13 cellular contexts compared by ENCODE assay signal in the genomic region with DNA sequence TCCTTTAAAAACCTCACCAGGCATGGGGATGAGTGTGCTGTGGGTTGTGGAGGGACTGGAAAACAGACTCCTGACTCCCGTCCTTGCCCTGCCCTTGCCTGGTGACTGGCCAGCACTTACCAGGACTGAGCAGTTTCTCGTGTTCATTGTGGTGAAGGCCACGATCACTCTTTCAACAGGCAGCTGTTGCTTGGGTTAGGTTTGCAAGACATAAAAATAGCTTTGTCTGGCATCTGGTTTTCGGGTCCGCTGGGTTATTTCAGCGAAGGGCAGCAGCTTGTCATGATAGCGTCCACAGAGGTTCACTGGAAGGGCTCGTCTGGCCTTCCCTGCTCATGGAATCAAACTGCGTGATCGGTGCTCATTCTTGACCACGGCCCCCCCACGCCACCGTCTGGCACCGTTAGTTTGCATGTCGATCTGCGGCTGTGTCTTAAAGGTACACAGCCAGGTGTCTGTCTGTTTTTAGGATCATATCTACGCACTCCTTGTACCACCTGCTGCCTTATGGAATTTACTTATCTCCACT. TPM values are rescaled to one million over a fixed set of nuclear protein-coding genes. Genes with fewer than 3 reads are reported as not detected.
DNase-seq lines count a peak whose midpoint lies in the region; ATAC-seq and TF ChIP-seq lines count a peak whose summit lies in the region.
"Had no signal": no experiment of that assay in that cellular context is flagged by ENCODE, and none has a peak within 500 bp of the region (broad histone marks: within the 10 kb centered on the region; RNA-seq: fewer than 3 reads in every experiment).

No MANE protein-coding gene starts in this region.

- H3F3A ChIP-seq in GM23338 (replicated peaks; ENCODE audit: low read depth), result no peaks in the 10 kb centered on the region

- H3K9me3 ChIP-seq in adipocyte (ENCODE audit: control insufficient read depth, low read length), result no peaks in the 10 kb centered on the region
- H3K9me3 ChIP-seq in sigmoid colon, result no peaks in the 10 kb centered on the region

- peak overlapping the region; percentile 52; the same call in 1 of the 2 replicates for H2AFZ ChIP-seq in GM23338

- H3K27me3 Mint-ChIP-seq in GM23338 (ENCODE audit: insufficient read depth, low read depth, poor library complexity), result peaks cover 4% of the 10 kb centered on the region
- H3K27me3 Mint-ChIP-seq in immature natural killer cell (ENCODE audit: low read depth in 3 of 3), result peaks cover 0 to 4% (median 2%) of the 10 kb centered on the region in 3 donors

- peak; percentile 19; the same call in 2 of the 3 replicates for ATAC-seq in GM23338
- ATAC-seq: activated T-cell treated with anti-CD3 and anti-CD28 coated beads, Interleukin-2, amount 50 U/mL, for 72 hours had no signal

- H3K27me3 ChIP-seq in GM23338 (ENCODE audit: insufficient read depth) (no peaks in the 10 kb centered on the region), adipocyte (replicated peaks; ENCODE audit: control insufficient read depth, insufficient read depth, low read length) (no peaks in the 10 kb centered on the region), sigmoid colon (no peaks in the 10 kb centered on the region)

- no peaks in the 10 kb centered on the region for H3K79me2 ChIP-seq in GM23338 (replicated peaks; ENCODE audit: insufficient read depth)

- DNase-seq in GM23338 (ENCODE audit: low spot score), result no peak
- DNase-seq in adipocyte (ENCODE audit: low read depth), result peak; percentile 29
- DNase-seq in hepatic stellate cell (ENCODE audit: low spot score), result peak; percentile 29
- peak; percentile 82 for DNase-seq in sigmoid colon
- no peak for DNase-seq in HUDEP-2 (lab: John Stamatoyannopoulos, UW; ENCODE audit: unreplicated experiment in 76 of 76)
- no peak for DNase-seq in COLO668 (lab: John Stamatoyannopoulos, UW; ENCODE audit: unreplicated experiment)
- DNase-seq in retina, result no peak
- no peak for DNase-seq in immature natural killer cell
- DNase-seq: activated CD4-positive, alpha-beta T cell treated with anti-CD3 and anti-CD28 coated beads for 48 hours; activated T-cell treated with anti-CD3 and anti-CD28 coated beads, Interleukin-2, amount 50 U/mL, for 72 hours; HFFc6; kidney glomerular epithelial cell; PC-3 had no signal

- H3K36me3 ChIP-seq in GM23338 (ENCODE audit: insufficient read depth), result no peaks in the 10 kb centered on the region
- H3K36me3 ChIP-seq in adipocyte (ENCODE audit: control insufficient read depth, insufficient read depth, low read length, severe bottlenecking), result no peaks in the 10 kb centered on the region
- no peaks in the 10 kb centered on the region for H3K36me3 ChIP-seq in sigmoid colon

- TF ChIP-seq POLR2A in sigmoid colon (IDR thresholded peaks at IDR 0.05), result no peak

- H3K27ac Mint-ChIP-seq in GM23338 (no peak overlapping the region), immature natural killer cell (no peak overlapping the region)
- H3K27ac Mint-ChIP-seq: activated T-cell treated with anti-CD3 and anti-CD28 coated beads, Interleukin-2, amount 50 U/mL, for 72 hours; HFFc6 had no signal

- H4K20me1 ChIP-seq in GM23338 (replicated peaks; ENCODE audit: insufficient read depth), result no peaks in the 10 kb centered on the region

- H3K4me1 Mint-ChIP-seq in GM23338 (peaks cover 4% of the 10 kb centered on the region), immature natural killer cell (no peaks in the 10 kb centered on the region)

- no peaks in the 10 kb centered on the region for H3K4me1 ChIP-seq in GM23338 (ENCODE audit: insufficient read depth)
- H3K4me1 ChIP-seq in adipocyte (ENCODE audit: control insufficient read depth, insufficient read depth, low read length), result peaks cover 36% of the 10 kb centered on the region
- peaks cover 0 to 57% (median 49%) of the 10 kb centered on the region in 4 donors for H3K4me1 ChIP-seq in sigmoid colon

- WGBS in sigmoid colon, 2 donors, result 74 to 87% methylated on average over 17 of the region's 17 CpGs

- no peaks in the 10 kb centered on the region; the same call in 1 of the 3 replicates for H3K36me3 Mint-ChIP-seq in GM23338 (ENCODE audit: low read depth)
- H3K36me3 Mint-ChIP-seq in immature natural killer cell, result peaks cover 0 to 3% (median 0%) of the 10 kb centered on the region in 3 donors

- H3K9ac ChIP-seq in adipocyte (ENCODE audit: low read length), result peak overlapping the region; percentile 90

- TF ChIP-seq CTCF in GM23338 (conservative IDR thresholded peaks at IDR 0.05; ENCODE audit: low read depth in 2 of 2) (no peak), sigmoid colon (IDR thresholded peaks at IDR 0.05) (no peak)

- intact Hi-C loops in sigmoid colon (cut with DNase I), result no loop called here

- H3K9me3 Mint-ChIP-seq in GM23338 (peaks cover 11% of the 10 kb centered on the region; the same call in 2 of the 3 replicates), immature natural killer cell (no peaks in the 10 kb centered on the region)
- H3K9me3 Mint-ChIP-seq: HFFc6 had no signal

- H3K4me3 Mint-ChIP-seq in GM23338 (no peak overlapping the region), immature natural killer cell (no peak overlapping the region)
- H3K4me3 Mint-ChIP-seq: activated T-cell treated with anti-CD3 and anti-CD28 coated beads, Interleukin-2, amount 50 U/mL, for 72 hours; HFFc6 had no signal

- TF ChIP-seq EP300 in sigmoid colon (IDR thresholded peaks at IDR 0.05), result no peak

- H3K27ac ChIP-seq in GM23338 (ENCODE audit: low read depth), result no peak overlapping the region
- peak overlapping the region; percentile 47 to 83 (median 80) for H3K27ac ChIP-seq in sigmoid colon

- no peaks in the 10 kb centered on the region for H3K9me2 ChIP-seq in GM23338 (ENCODE audit: insufficient read depth)

- H3K4me3 ChIP-seq in GM23338 (no peak overlapping the region), adipocyte (ENCODE audit: low read length) (peak overlapping the region; percentile 81), sigmoid colon (peak overlapping the region in 2 of 4 donors; percentile 2 to 16)

- H3K4me2 ChIP-seq in GM23338, result no peak overlapping the region

TF ChIP-seq in GM23338, 12 proteins besides CTCF, POLR2A, EP300 and RAD21 (continues in another document):
- TF ChIP-seq NANOG (IDR thresholded peaks at IDR 0.05; ENCODE audit: borderline replicate concordance) (no peak), EZH2phosphoT487 (IDR thresholded peaks at IDR 0.05; ENCODE audit: unreplicated experiment) (no peak), CREB1 (CRISPR knock-in tag; IDR thresholded peaks at IDR 0.05; ENCODE audit: low read depth) (no peak), POLR2AphosphoS5 (IDR thresholded peaks at IDR 0.05; ENCODE audit: low read depth) (no peak), ZNF114 (CRISPR knock-in tag; IDR thresholded peaks at IDR 0.05) (no peak), EZH2 (IDR thresholded peaks at IDR 0.05; ENCODE audit: low read depth, unreplicated experiment) (no peak), ETS1 (IDR thresholded peaks at IDR 0.05) (no peak), STAT1 (IDR thresholded peaks at IDR 0.05; ENCODE audit: unreplicated experiment) (no peak)
- TF ChIP-seq, protein P1, sequence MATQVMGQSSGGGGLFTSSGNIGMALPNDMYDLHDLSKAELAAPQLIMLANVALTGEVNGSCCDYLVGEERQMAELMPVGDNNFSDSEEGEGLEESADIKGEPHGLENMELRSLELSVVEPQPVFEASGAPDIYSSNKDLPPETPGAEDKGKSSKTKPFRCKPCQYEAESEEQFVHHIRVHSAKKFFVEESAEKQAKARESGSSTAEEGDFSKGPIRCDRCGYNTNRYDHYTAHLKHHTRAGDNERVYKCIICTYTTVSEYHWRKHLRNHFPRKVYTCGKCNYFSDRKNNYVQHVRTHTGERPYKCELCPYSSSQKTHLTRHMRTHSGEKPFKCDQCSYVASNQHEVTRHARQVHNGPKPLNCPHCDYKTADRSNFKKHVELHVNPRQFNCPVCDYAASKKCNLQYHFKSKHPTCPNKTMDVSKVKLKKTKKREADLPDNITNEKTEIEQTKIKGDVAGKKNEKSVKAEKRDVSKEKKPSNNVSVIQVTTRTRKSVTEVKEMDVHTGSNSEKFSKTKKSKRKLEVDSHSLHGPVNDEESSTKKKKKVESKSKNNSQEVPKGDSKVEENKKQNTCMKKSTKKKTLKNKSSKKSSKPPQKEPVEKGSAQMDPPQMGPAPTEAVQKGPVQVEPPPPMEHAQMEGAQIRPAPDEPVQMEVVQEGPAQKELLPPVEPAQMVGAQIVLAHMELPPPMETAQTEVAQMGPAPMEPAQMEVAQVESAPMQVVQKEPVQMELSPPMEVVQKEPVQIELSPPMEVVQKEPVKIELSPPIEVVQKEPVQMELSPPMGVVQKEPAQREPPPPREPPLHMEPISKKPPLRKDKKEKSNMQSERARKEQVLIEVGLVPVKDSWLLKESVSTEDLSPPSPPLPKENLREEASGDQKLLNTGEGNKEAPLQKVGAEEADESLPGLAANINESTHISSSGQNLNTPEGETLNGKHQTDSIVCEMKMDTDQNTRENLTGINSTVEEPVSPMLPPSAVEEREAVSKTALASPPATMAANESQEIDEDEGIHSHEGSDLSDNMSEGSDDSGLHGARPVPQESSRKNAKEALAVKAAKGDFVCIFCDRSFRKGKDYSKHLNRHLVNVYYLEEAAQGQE (IDR thresholded peaks at IDR 0.05; ENCODE audit: unreplicated experiment), result no peak

RNA-seq across cellular contexts. Expression of gene ACACB, which starts 15.2 kb away (rescaled TPM):
- total RNA-seq in GM23338 (2014; rRNA removed; shearing (Covaris generic)), result 14.5 and 15.4 TPM in 2 replicates
- polyA plus RNA-seq in GM23338 (2016; fragmentation: Nextera tagmentation; extraction: Ambion mirVana) (5.2 and 6.2 TPM in 2 replicates), sigmoid colon (10 to 100 TPM in 1 of 3 donors, 1 to 10 TPM in 2; 5.3 to 36.0 (median 5.4) TPM), immature natural killer cell (1 to 10 TPM in 2 of 3 donors, not detected in 1; 1.2 to 2.1 TPM)
- total RNA-seq in sigmoid colon, result 100 to 1,000 TPM; 116 to 295 (median 161) TPM

RNA-seq across cellular contexts. Expression of gene UNG, which starts 34.2 kb away (rescaled TPM):
- total RNA-seq in GM23338 (2014; rRNA removed; shearing (Covaris generic)), result 209 and 278 TPM in 2 replicates
- polyA plus RNA-seq in GM23338 (2016; fragmentation: Nextera tagmentation; extraction: Ambion mirVana) (90.5 and 94.2 TPM in 2 replicates), sigmoid colon (10 to 100 TPM; 27.0 to 34.8 (median 28.9) TPM), immature natural killer cell (10 to 100 TPM; 30.2 to 42.3 (median 36.2) TPM)
- total RNA-seq in sigmoid colon, result 10 to 100 TPM; 11.9 to 17.1 (median 12.1) TPM

RNA-seq across cellular contexts. Expression of gene ALKBH2, which starts 38.3 kb away (rescaled TPM):
- total RNA-seq in GM23338 (2014; rRNA removed; shearing (Covaris generic)), result 15.9 and 16.4 TPM in 2 replicates
- polyA plus RNA-seq in GM23338 (2016; fragmentation: Nextera tagmentation; extraction: Ambion mirVana), result 34.4 and 35.9 TPM in 2 replicates
- 10 to 100 TPM; 11.6 to 29.3 (median 16.5) TPM for total RNA-seq in sigmoid colon
- 10 to 100 TPM in 2 of 3 donors, 1 to 10 TPM in 1; 5.3 to 17.9 (median 14.4) TPM for polyA plus RNA-seq in sigmoid colon
- 10 to 100 TPM in 1 of 3 donors, 1 to 10 TPM in 2; 6.2 to 11.6 (median 9.2) TPM for polyA plus RNA-seq in immature natural killer cell

Comparison
In these comparisons a context has a peak if more than half of its experiments do, and no peak if none do; other contexts are left out.
1. DNase-seq: peak in adipocyte (single experiment), hepatic stellate cell (single experiment) and sigmoid colon (single experiment); none in GM23338 (single experiment), HUDEP-2 (0 of 76), COLO668 (single experiment), retina (single experiment) and immature natural killer cell (0 of 3).